Comparison of ENCODE assay signal across 14 cellular contexts in the genomic region with DNA sequence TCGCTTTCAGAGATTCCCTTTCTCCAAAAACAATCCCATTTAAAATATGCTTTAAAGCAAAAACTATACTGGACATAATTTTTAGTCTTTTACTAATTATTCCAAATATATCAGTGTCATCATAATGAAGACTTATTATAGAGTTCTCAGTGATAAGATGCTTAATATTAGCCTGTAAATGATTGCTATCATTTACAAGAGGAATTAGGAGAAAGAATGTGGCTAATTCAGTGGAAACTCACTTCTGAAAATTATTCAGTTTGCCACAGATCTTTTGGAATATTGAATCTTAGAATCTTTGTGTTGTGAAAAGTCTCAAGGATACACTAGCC.
"Had no signal": no experiment of that assay in that cellular context is flagged by ENCODE, and none has a peak within 500 bp of the region (broad histone marks: within the 10 kb centered on the region; RNA-seq: fewer than 3 reads in every experiment).

No MANE protein-coding gene starts in this region.

- H3K36me3 Mint-ChIP-seq: activated naive CD8-positive, alpha-beta T cell treated with anti-CD3 and anti-CD28 coated beads for 36 hours; naive thymus-derived CD4-positive, alpha-beta T cell; T-cell had no signal

- H3K27me3 Mint-ChIP-seq: activated naive CD8-positive, alpha-beta T cell treated with anti-CD3 and anti-CD28 coated beads for 36 hours; central memory CD8-positive, alpha-beta T cell; effector memory CD8-positive, alpha-beta T cell; stimulated activated naive CD8-positive, alpha-beta T cell treated with anti-CD3 and anti-CD28 coated beads, Interleukin-15, Interleukin-2, amounts not matched to agents 100 ng/mL and 50 ng/mL, for 24 hours had no signal

- FAIRE-seq: small intestine had no signal

- H3K9me3 ChIP-seq: gastroesophageal sphincter, mucosa of descending colon, suprapubic skin, upper lobe of left lung had no signal

- H3K27ac ChIP-seq: brain microvascular endothelial cell, gastroesophageal sphincter, suprapubic skin had no signal

- H3K27ac Mint-ChIP-seq: activated CD4-positive, alpha-beta T cell treated with anti-CD3 and anti-CD28 coated beads, Interleukin-2, amount 10 ng/mL, durations not matched to agents 7 days and 5 days; activated naive CD8-positive, alpha-beta T cell treated with anti-CD3 and anti-CD28 coated beads for 36 hours; activated T-helper 1 cell treated with anti-CD3 and anti-CD28 coated beads, Interleukin-12 subunit alpha, Interleukin-12 subunit beta, Interleukin-2, Interleukin-4 antibody, amounts not matched to agents 30 ng/mL and 10 ng/mL and 1 ng/mL, durations not matched to agents 14 hours and 24 hours and 36 hours; effector memory CD8-positive, alpha-beta T cell; stimulated activated naive CD8-positive, alpha-beta T cell treated with anti-CD3 and anti-CD28 coated beads, Interleukin-15, Interleukin-2, amounts not matched to agents 100 ng/mL and 50 ng/mL, for 24 hours; T-cell had no signal

- H3K9me3 Mint-ChIP-seq: activated CD4-positive, alpha-beta T cell treated with anti-CD3 and anti-CD28 coated beads, Interleukin-2, amount 10 ng/mL, durations not matched to agents 7 days and 5 days; activated naive CD8-positive, alpha-beta T cell treated with anti-CD3 and anti-CD28 coated beads for 36 hours; activated T-helper 1 cell treated with anti-CD3 and anti-CD28 coated beads, Interleukin-12 subunit alpha, Interleukin-12 subunit beta, Interleukin-2, Interleukin-4 antibody, amounts not matched to agents 30 ng/mL and 10 ng/mL and 1 ng/mL, durations not matched to agents 14 hours and 24 hours and 36 hours; central memory CD8-positive, alpha-beta T cell; effector memory CD8-positive, alpha-beta T cell; naive thymus-derived CD4-positive, alpha-beta T cell; stimulated activated naive CD8-positive, alpha-beta T cell treated with anti-CD3 and anti-CD28 coated beads, Interleukin-15, Interleukin-2, amounts not matched to agents 100 ng/mL and 50 ng/mL, for 24 hours; T-cell had no signal

- H3K4me3 ChIP-seq: gastroesophageal sphincter, mucosa of descending colon, suprapubic skin, upper lobe of left lung had no signal

- H3K4me3 Mint-ChIP-seq: activated CD4-positive, alpha-beta T cell treated with anti-CD3 and anti-CD28 coated beads, Interleukin-2, amount 10 ng/mL, durations not matched to agents 7 days and 5 days; activated naive CD8-positive, alpha-beta T cell treated with anti-CD3 and anti-CD28 coated beads for 36 hours; activated T-helper 1 cell treated with anti-CD3 and anti-CD28 coated beads, Interleukin-12 subunit alpha, Interleukin-12 subunit beta, Interleukin-2, Interleukin-4 antibody, amounts not matched to agents 30 ng/mL and 10 ng/mL and 1 ng/mL, durations not matched to agents 14 hours and 24 hours and 36 hours; central memory CD8-positive, alpha-beta T cell; effector memory CD8-positive, alpha-beta T cell; naive thymus-derived CD4-positive, alpha-beta T cell; stimulated activated naive CD8-positive, alpha-beta T cell treated with anti-CD3 and anti-CD28 coated beads, Interleukin-15, Interleukin-2, amounts not matched to agents 100 ng/mL and 50 ng/mL, for 24 hours; T-cell had no signal

- H3K27me3 ChIP-seq: brain microvascular endothelial cell, gastroesophageal sphincter, suprapubic skin, upper lobe of left lung had no signal

- H3K36me3 ChIP-seq: brain microvascular endothelial cell, gastroesophageal sphincter, suprapubic skin, upper lobe of left lung had no signal
